In the genomic region with DNA sequence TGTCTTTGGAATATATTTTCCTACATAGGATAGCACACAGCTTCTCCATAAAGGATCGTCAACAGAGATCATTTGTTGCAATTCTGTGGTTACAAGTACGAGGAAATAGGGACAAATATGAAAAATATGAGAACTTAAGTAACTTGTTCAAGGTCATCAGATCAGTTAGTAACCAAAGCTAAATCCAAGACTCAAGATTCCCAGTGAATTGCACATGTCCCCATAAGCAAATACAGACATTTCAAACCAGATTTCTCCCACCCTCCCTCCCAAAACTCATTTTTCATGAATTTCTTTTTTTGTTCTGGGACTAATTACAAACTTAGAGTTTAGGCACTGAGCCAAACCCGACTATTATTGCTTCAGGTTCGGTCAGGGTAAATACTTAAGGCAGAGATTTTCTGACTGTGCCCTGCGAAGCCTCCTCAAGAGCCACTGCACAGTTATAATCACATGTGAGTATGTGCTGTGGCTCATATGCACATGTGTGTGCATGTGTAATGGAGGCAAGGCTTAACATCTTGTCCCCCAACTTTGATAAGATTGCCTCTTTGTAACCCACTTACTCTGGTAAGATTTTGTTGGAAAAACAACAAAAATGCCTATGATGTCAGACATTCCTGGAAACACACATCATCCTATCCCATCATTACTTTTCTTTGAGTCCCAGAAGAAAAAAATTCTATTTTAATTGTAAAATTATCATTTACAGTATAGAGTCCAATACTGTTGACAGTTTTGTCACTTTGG, we compare ENCODE assay signal across 21 cellular contexts.
DNase-seq lines count a peak whose midpoint lies in the region; ATAC-seq and TF ChIP-seq lines count a peak whose summit lies in the region.
"Had no signal": no experiment of that assay in that cellular context is flagged by ENCODE, and none has a peak within 500 bp of the region (broad histone marks: within the 10 kb centered on the region; RNA-seq: fewer than 3 reads in every experiment).

No MANE protein-coding gene starts in this region.

- H3K4me3 ChIP-seq in astrocyte of the spinal cord (ENCODE audit: low read depth, low read length) (no peak overlapping the region), foreskin fibroblast (ENCODE audit: low read depth in 1 of 2, low read length in 2 of 2) (no peak overlapping the region), upper lobe of left lung (no peak overlapping the region), esophagus muscularis mucosa (no peak overlapping the region)
- H3K4me3 ChIP-seq: body of pancreas, psoas muscle had no signal

- H3K4me1 ChIP-seq in upper lobe of left lung (peaks cover 0 to 6% (median 0%) of the 10 kb centered on the region in 4 donors), esophagus muscularis mucosa (no peaks in the 10 kb centered on the region)
- H3K4me1 ChIP-seq: psoas muscle had no signal

- TF ChIP-seq POLR2A in upper lobe of left lung (IDR thresholded peaks at IDR 0.05) = no peak
- no peak for TF ChIP-seq POLR2A in esophagus muscularis mucosa (IDR thresholded peaks at IDR 0.05; ENCODE audit: low read depth)

- H3K9me3 ChIP-seq in upper lobe of left lung = no peaks in the 10 kb centered on the region
- H3K9me3 ChIP-seq in esophagus muscularis mucosa = no peaks in the 10 kb centered on the region
- H3K9me3 ChIP-seq: body of pancreas, neutrophil, psoas muscle, SK-N-SH had no signal

- no peak overlapping the region for H3K27ac ChIP-seq in upper lobe of left lung
- H3K27ac ChIP-seq in esophagus muscularis mucosa (replicated peaks in 1 of 4) = no peak overlapping the region
- H3K27ac ChIP-seq: body of pancreas, neutrophil, psoas muscle, WERI-Rb-1 had no signal

- ATAC-seq in upper lobe of left lung (ENCODE audit: low FRiP score in 2 of 2) (no peak), sciatic nerve (no peak)
- ATAC-seq: activated naive CD4-positive, alpha-beta T cell treated with anti-CD3 and anti-CD28 coated beads, Interleukin-2, amount 50 U/mL, for 72 hours; body of pancreas; psoas muscle had no signal

- no peaks in the 10 kb centered on the region for H3K27me3 ChIP-seq in upper lobe of left lung
- H3K27me3 ChIP-seq in esophagus muscularis mucosa = no peaks in the 10 kb centered on the region
- H3K27me3 ChIP-seq: body of pancreas, neutrophil had no signal

- DNase-seq in AG08395 (ENCODE audit: low spot score) (peak; percentile 34), HCEC 1CT (peak; percentile 34), astrocyte of the spinal cord (ENCODE audit: low read depth, low spot score) (peak; percentile 39), foreskin fibroblast (peak; percentile 20 to 66), upper lobe of left lung (no peak), SKM-1 treated with dmso at 0.1 percent for 144 hours (lab: John Stamatoyannopoulos, UW; ENCODE audit: unreplicated experiment) (no peak), esophagus muscularis mucosa (ENCODE audit: extremely low spot score) (no peak), sciatic nerve (ENCODE audit: low spot score) (no peak)
- DNase-seq: activated CD4-positive, alpha-beta T cell treated with anti-CD3 and anti-CD28 coated beads, Interleukin-2, amount 50 U/mL, for 1 hour; body of pancreas; effector CD8-positive, alpha-beta T cell; mammary epithelial cell; NCI-H1105 treated with DMSO at 0.1 percent for 48 hours; NCI-H82; psoas muscle; SK-N-SH; small intestine; stimulated activated CD4-positive, alpha-beta T cell treated with anti-CD3 and anti-CD28 coated beads, Interleukin-1b, Interleukin-23, amount 100 ng/mL, for 48 hours; WERI-Rb-1 had no signal

- 39 to 46% methylated on average over 5 of the region's 5 CpGs for WGBS in upper lobe of left lung, 2 donors
- 71% methylated on average over 5 of the region's 5 CpGs for WGBS in esophagus muscularis mucosa

- intact Hi-C loops in esophagus muscularis mucosa (cut with DNase I) (no loop called here), sciatic nerve (cut with DNase I) (no loop called here)

- in situ Hi-C loops in astrocyte of the spinal cord (cut with HindIII; ENCODE audit: low sequenced_read_pairs) = no loop called here

- H3K36me3 ChIP-seq in upper lobe of left lung (no peaks in the 10 kb centered on the region), esophagus muscularis mucosa (no peaks in the 10 kb centered on the region)
- H3K36me3 ChIP-seq: neutrophil, WERI-Rb-1 had no signal

- TF ChIP-seq CTCF in astrocyte of the spinal cord (IDR thresholded peaks at IDR 0.05; ENCODE audit: low read depth, low read length) = no peak
- no peak for TF ChIP-seq CTCF in foreskin fibroblast (IDR thresholded peaks at IDR 0.05; ENCODE audit: low read depth, low read length)
- TF ChIP-seq CTCF in upper lobe of left lung (IDR thresholded peaks at IDR 0.05) = no peak
- no peak for TF ChIP-seq CTCF in esophagus muscularis mucosa (IDR thresholded peaks at IDR 0.05)

- TF ChIP-seq EP300 in upper lobe of left lung (IDR thresholded peaks at IDR 0.05) (no peak), esophagus muscularis mucosa (IDR thresholded peaks at IDR 0.05) (no peak)

Comparison
In these comparisons a context has a peak if more than half of its experiments do, and no peak if none do; other contexts are left out.
1. DNase-seq: peak in AG08395 (single experiment), HCEC 1CT (single experiment), astrocyte of the spinal cord (single experiment) and foreskin fibroblast (2 of 2); none in upper lobe of left lung (0 of 2), SKM-1 treated with dmso at 0.1 percent for 144 hours (single experiment), esophagus muscularis mucosa (single experiment) and sciatic nerve (single experiment).